Comparison of ENCODE assay signal across 29 cellular contexts in genomic region chr18:34730774-34731173, GRCh38. TPM values are rescaled to one million over a fixed set of nuclear protein-coding genes. Genes with fewer than 3 reads are reported as not detected.
A peak's percentile ranks its signal among the peaks of the same experiment; 100 is the strongest.
DNase-seq lines count a peak whose midpoint lies in the region; ATAC-seq and TF ChIP-seq lines count a peak whose summit lies in the region.
"Had no signal": no experiment of that assay in that cellular context is flagged by ENCODE, and none has a peak within 500 bp of the region (broad histone marks: within the 10 kb centered on the region; RNA-seq: fewer than 3 reads in every experiment).

No MANE protein-coding gene starts in this region.

- peaks cover 10% of the 10 kb centered on the region for H3K4me1 Mint-ChIP-seq in Caco-2 (ENCODE audit: low read depth, unreplicated experiment)
- H3K4me1 Mint-ChIP-seq: activated naive CD4-positive, alpha-beta T cell treated with anti-CD3 and anti-CD28 coated beads, Interleukin-2, amount 10 ng/mL, durations not matched to agents 7 days and 5 days; CD4-positive, alpha-beta memory T cell; stimulated activated effector memory CD8-positive, alpha-beta T cell treated with anti-CD3 and anti-CD28 coated beads, Interleukin-12 subunit alpha, Interleukin-12 subunit beta, amount 100 ng/mL, for 72 hours had no signal

- no peaks in the 10 kb centered on the region for H3K27me3 Mint-ChIP-seq in Caco-2 (ENCODE audit: insufficient read depth, unreplicated experiment)

- intact Hi-C loops in Caco-2 (cut with micrococcal nuclease; ENCODE audit: unreplicated experiment) (no loop called here), right cardiac atrium (cut with DNase I) (no loop called here), gastrocnemius medialis (cut with DNase I; ENCODE audit: low total_unique reads) (no loop called here)

- H3K9me3 ChIP-seq in Caco-2, result no peaks in the 10 kb centered on the region
- no peaks in the 10 kb centered on the region for H3K9me3 ChIP-seq in right cardiac atrium (ENCODE audit: control insufficient read depth, low read length)
- H3K9me3 ChIP-seq in gastrocnemius medialis, result no peaks in the 10 kb centered on the region
- H3K9me3 ChIP-seq: neutrophil had no signal

- CTCF ChIA-PET in Caco-2 (lab: Charles Lee), result no interaction called here

- ATAC-seq in right cardiac atrium, result peak; percentile 88
- ATAC-seq in gastrocnemius medialis, result no peak
- ATAC-seq in stimulated activated naive CD8-positive, alpha-beta T cell treated with anti-CD3 and anti-CD28 coated beads, Interleukin-15, Interleukin-2, amounts not matched to agents 100 U/mL and 50 U/mL, for 24 hours, result no peak
- ATAC-seq: stimulated activated effector memory CD8-positive, alpha-beta T cell treated with anti-CD3 and anti-CD28 coated beads, Interleukin-12 subunit alpha, Interleukin-12 subunit beta, amount 100 ng/mL, for 72 hours had no signal

- H3K27ac ChIP-seq in coronary artery, result peak overlapping the region; percentile 62 to 72
- H3K27ac ChIP-seq in right cardiac atrium (ENCODE audit: low read length), result peak overlapping the region; percentile 86
- H3K27ac ChIP-seq in gastrocnemius medialis, result peak overlapping the region in 3 of 4 donors; percentile 26 to 76 (median 69)
- H3K27ac ChIP-seq: neutrophil, spleen had no signal

- DNase-seq in Caco-2 (no peak), coronary artery (ENCODE audit: low spot score) (no peak), right cardiac atrium (no peak), gastrocnemius medialis (no peak), HT-29 (ENCODE audit: low spot score) (no peak), dermis blood vessel endothelial cell (no peak)
- no peak for DNase-seq in stimulated activated naive CD8-positive, alpha-beta T cell treated with anti-CD3 and anti-CD28 coated beads, Interleukin-15, Interleukin-2, amounts not matched to agents 100 U/mL and 50 U/mL, for 24 hours
- no peak for DNase-seq in activated naive CD4-positive, alpha-beta T cell treated with anti-CD3 and anti-CD28 coated beads, Interleukin-2, amount 50 U/mL, for 16 hours
- DNase-seq: 8988T; activated CD4-positive, alpha-beta T cell treated with anti-CD3 and anti-CD28 coated beads, Interleukin-2, amount 50 U/mL, for 1 hour; activated naive CD4-positive, alpha-beta T cell treated with anti-CD3 and anti-CD28 coated beads, Interleukin-2, amount 10 ng/mL, durations not matched to agents 7 days and 5 days; AML-193; CD4-positive, alpha-beta memory T cell; effector memory CD4-positive, alpha-beta T cell; erythroblast; foreskin melanocyte; KBM-7; MM.1S; NCI-H1417 treated with DMSO at 0.1 percent for 48 hours; NCI-H2081 treated with DMSO at 0.1 percent for 48 hours; NCI-H446; retina; SIG-M5; spleen; stimulated activated CD4-positive, alpha-beta T cell treated with anti-CD3 and anti-CD28 coated beads, Interleukin-2, amount 100 ng/mL, for 48 hours; SW 1271; T1000 had no signal

- TF ChIP-seq POLR2A in gastrocnemius medialis (IDR thresholded peaks at IDR 0.05), result no peak

- in situ Hi-C loops in gastrocnemius medialis (cut with MboI; ENCODE audit: low sequenced_read_pairs in 4 of 4), result no loop called here

- no TSS peak for BruUV-seq in Caco-2 (replicated peaks; lab: Mats Ljungman, UMichigan)

- no peaks in the 10 kb centered on the region for H3K27me3 ChIP-seq in Caco-2 (replicated peaks; ENCODE audit: control insufficient read depth, insufficient read depth, low read length)
- H3K27me3 ChIP-seq in right cardiac atrium (ENCODE audit: control insufficient read depth, insufficient read depth), result no peaks in the 10 kb centered on the region
- no peaks in the 10 kb centered on the region for H3K27me3 ChIP-seq in gastrocnemius medialis
- H3K27me3 ChIP-seq: spleen had no signal

- POLR2A ChIA-PET in Caco-2 (lab: Charles Lee), result no interaction called here

- H3K36me3 ChIP-seq in Caco-2 (ENCODE audit: control insufficient read depth, insufficient read depth, low read length) (no peaks in the 10 kb centered on the region), gastrocnemius medialis (no peaks in the 10 kb centered on the region)
- H3K36me3 ChIP-seq: neutrophil, spleen had no signal

- no peaks in the 10 kb centered on the region for H3K9me3 Mint-ChIP-seq in Caco-2 (ENCODE audit: unreplicated experiment)
- H3K9me3 Mint-ChIP-seq: activated naive CD4-positive, alpha-beta T cell treated with anti-CD3 and anti-CD28 coated beads, Interleukin-2, amount 10 ng/mL, durations not matched to agents 7 days and 5 days had no signal

- TF ChIP-seq CTCF in Caco-2 (IDR thresholded peaks at IDR 0.05; ENCODE audit: insufficient read depth in 1 of 2, low read depth in 1 of 2, low read length in 1 of 2, severe bottlenecking in 1 of 2, unreplicated experiment in 1 of 2), result no peak
- no peak for TF ChIP-seq CTCF in coronary artery (IDR thresholded peaks at IDR 0.05)
- no peak for TF ChIP-seq CTCF in gastrocnemius medialis (IDR thresholded peaks at IDR 0.05 in 4 of 5, conservative IDR thresholded peaks at IDR 0.05 in 1 of 5)

- H3K4me1 ChIP-seq in Caco-2 (peaks cover 20% of the 10 kb centered on the region), right cardiac atrium (ENCODE audit: control insufficient read depth, insufficient read depth, low read length) (peaks cover 11% of the 10 kb centered on the region), gastrocnemius medialis (peaks cover 22 to 35% of the 10 kb centered on the region in 2 donors)
- H3K4me1 ChIP-seq: spleen had no signal

- no peak overlapping the region for H3K4me3 Mint-ChIP-seq in Caco-2 (ENCODE audit: unreplicated experiment)
- H3K4me3 Mint-ChIP-seq: activated naive CD4-positive, alpha-beta T cell treated with anti-CD3 and anti-CD28 coated beads, Interleukin-2, amount 10 ng/mL, durations not matched to agents 7 days and 5 days; CD4-positive, alpha-beta memory T cell; stimulated activated effector memory CD8-positive, alpha-beta T cell treated with anti-CD3 and anti-CD28 coated beads, Interleukin-12 subunit alpha, Interleukin-12 subunit beta, amount 100 ng/mL, for 72 hours had no signal

- H3K27ac Mint-ChIP-seq in Caco-2 (ENCODE audit: unreplicated experiment), result peak overlapping the region; percentile 45
- H3K27ac Mint-ChIP-seq: activated naive CD4-positive, alpha-beta T cell treated with anti-CD3 and anti-CD28 coated beads, Interleukin-2, amount 10 ng/mL, durations not matched to agents 7 days and 5 days; CD4-positive, alpha-beta memory T cell; stimulated activated effector memory CD8-positive, alpha-beta T cell treated with anti-CD3 and anti-CD28 coated beads, Interleukin-12 subunit alpha, Interleukin-12 subunit beta, amount 100 ng/mL, for 72 hours had no signal

- no peaks in the 10 kb centered on the region for H3K36me3 Mint-ChIP-seq in Caco-2 (ENCODE audit: insufficient read depth, unreplicated experiment)
- H3K36me3 Mint-ChIP-seq: activated naive CD4-positive, alpha-beta T cell treated with anti-CD3 and anti-CD28 coated beads, Interleukin-2, amount 10 ng/mL, durations not matched to agents 7 days and 5 days; CD4-positive, alpha-beta memory T cell; stimulated activated effector memory CD8-positive, alpha-beta T cell treated with anti-CD3 and anti-CD28 coated beads, Interleukin-12 subunit alpha, Interleukin-12 subunit beta, amount 100 ng/mL, for 72 hours had no signal

- H3K4me3 ChIP-seq in Caco-2 (ENCODE audit: low read depth, low read length) (no peak overlapping the region), coronary artery (no peak overlapping the region), right cardiac atrium (ENCODE audit: low read length) (no peak overlapping the region), gastrocnemius medialis (no peak overlapping the region)
- H3K4me3 ChIP-seq: spleen had no signal

RNA-seq across cellular contexts. Expression of gene DTNA, which starts 20.7 kb away (rescaled TPM):
- total RNA-seq in Caco-2 (2022) (10.0 and 10.4 TPM in 2 replicates), right cardiac atrium (100 to 1,000 TPM; 139 to 175 (median 155) TPM), gastrocnemius medialis (10 to 100 TPM; 38.6 to 63.9 (median 56.1) TPM), dermis blood vessel endothelial cell (2.6 and 2.9 TPM in 2 replicates)
- 131 TPM for polyA plus RNA-seq in right cardiac atrium
- total RNA-seq in HT-29 (2014; rRNA removed; shearing (Covaris generic)), result 0.18 TPM in 1 of 2 replicates, not detected in the other
- polyA plus RNA-seq: CD4-positive, alpha-beta memory T cell had no signal

Comparison
In these comparisons a context has a peak if more than half of its experiments do, and no peak if none do; other contexts are left out.
1. ATAC-seq: peak in right cardiac atrium (2 of 2); none in gastrocnemius medialis (0 of 2) and stimulated activated naive CD8-positive, alpha-beta T cell treated with anti-CD3 and anti-CD28 coated beads, Interleukin-15, Interleukin-2, amounts not matched to agents 100 U/mL and 50 U/mL, for 24 hours (single experiment).
2. Peak in every context shown above with its lines, with median percentiles within 50 percentile points of each other: H3K27ac ChIP-seq.